Comparison of ENCODE assay signal across 18 cellular contexts in the genomic region with DNA sequence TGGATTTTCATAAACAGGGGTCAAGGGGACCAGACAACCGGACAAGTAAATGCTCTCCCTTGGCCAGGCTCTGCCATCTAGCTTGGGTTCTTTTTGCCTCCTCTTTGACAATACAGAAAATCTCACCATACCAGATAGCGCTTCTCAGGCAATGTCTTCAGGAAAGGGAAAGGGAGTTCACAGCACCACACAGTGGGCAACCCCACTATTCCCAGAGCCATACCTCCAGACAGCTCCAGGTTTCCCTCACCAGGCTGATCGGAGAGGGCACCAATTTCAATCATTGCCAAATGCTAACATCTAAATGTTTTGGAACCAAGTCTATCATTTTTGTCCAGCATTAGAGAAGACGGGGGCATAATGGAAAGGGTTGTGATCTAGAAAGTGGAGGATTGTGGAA. TPM values are rescaled to one million over a fixed set of nuclear protein-coding genes. Genes with fewer than 3 reads are reported as not detected.
DNase-seq lines count a peak whose midpoint lies in the region; ATAC-seq and TF ChIP-seq lines count a peak whose summit lies in the region.
"Had no signal": no experiment of that assay in that cellular context is flagged by ENCODE, and none has a peak within 500 bp of the region (broad histone marks: within the 10 kb centered on the region; RNA-seq: fewer than 3 reads in every experiment).

No MANE protein-coding gene starts in this region.

- H4K20me1 ChIP-seq in HCT116 (ENCODE audit: insufficient read depth) (no peaks in the 10 kb centered on the region), osteoblast (ENCODE audit: insufficient read depth, low read length) (no peaks in the 10 kb centered on the region)
- H4K20me1 ChIP-seq: BLaER1 had no signal

- no peaks in the 10 kb centered on the region for H3K27me3 ChIP-seq in HCT116 (ENCODE audit: insufficient read depth, low read length)
- H3K27me3 ChIP-seq in brain microvascular endothelial cell (replicated peaks), result no peaks in the 10 kb centered on the region
- H3K27me3 ChIP-seq in osteoblast (ENCODE audit: insufficient read depth, low read length), result no peaks in the 10 kb centered on the region
- no peaks in the 10 kb centered on the region for H3K27me3 ChIP-seq in prostate gland (replicated peaks; ENCODE audit: insufficient read depth)
- H3K27me3 ChIP-seq: BLaER1 had no signal

- TF ChIP-seq RAD21 in HCT116 (IDR thresholded peaks at IDR 0.05; ENCODE audit: low read depth), result peak; percentile 16; the same call in 1 of the 2 replicates

- no TSS peak for BruUV-seq in HCT116 (replicated peaks; lab: Mats Ljungman, UMichigan)

- H3K36me3 ChIP-seq in HCT116 (ENCODE audit: control insufficient read depth in 1 of 2, insufficient read depth in 2 of 2, low read length in 2 of 2) (no peaks in the 10 kb centered on the region), brain microvascular endothelial cell (replicated peaks) (no peaks in the 10 kb centered on the region), osteoblast (ENCODE audit: insufficient read depth, low read length) (no peaks in the 10 kb centered on the region), prostate gland (no peaks in the 10 kb centered on the region)
- H3K36me3 ChIP-seq: BLaER1, HAP-1 had no signal

- POLR2A ChIA-PET in HCT116 (lab: Charles Lee), result no interaction called here

- in situ Hi-C loops in brain microvascular endothelial cell (cut with HindIII; ENCODE audit: low pct_ligation_motif_present, low sequenced_read_pairs), result no loop called here

- RAD21 ChIA-PET in HCT116 (lab: Charles Lee; ENCODE audit: low non-redundant PET in 1 of 2, low total read pairs in 2 of 2, uncharacterized antibody in 2 of 2, unreplicated experiment in 2 of 2), result no interaction called here

- H3K27ac ChIP-seq in HCT116 (ENCODE audit: low read depth, low read length), result no peak overlapping the region
- H3K27ac ChIP-seq in brain microvascular endothelial cell, result no peak overlapping the region
- H3K27ac ChIP-seq in osteoblast (ENCODE audit: low read depth, low read length), result no peak overlapping the region
- no peak overlapping the region for H3K27ac ChIP-seq in prostate gland
- H3K27ac ChIP-seq: BLaER1 had no signal

- H3K4me1 ChIP-seq in HCT116 (ENCODE audit: control insufficient read depth in 1 of 2, insufficient read depth in 2 of 2, low read length in 2 of 2) (no peaks in the 10 kb centered on the region), osteoblast (ENCODE audit: insufficient read depth, low read length) (peaks cover 17% of the 10 kb centered on the region), prostate gland (replicated peaks) (no peaks in the 10 kb centered on the region)
- H3K4me1 ChIP-seq: BLaER1, HAP-1 had no signal

- H3K79me2 ChIP-seq in HCT116 (ENCODE audit: insufficient read depth, low read length) (no peaks in the 10 kb centered on the region), osteoblast (ENCODE audit: insufficient read depth, low read length) (no peaks in the 10 kb centered on the region)

- H3K4me2 ChIP-seq in HCT116 (ENCODE audit: low read length), result no peak overlapping the region
- no peak overlapping the region for H3K4me2 ChIP-seq in osteoblast (ENCODE audit: insufficient read depth, low read length)
- H3K4me2 ChIP-seq: BLaER1 had no signal

- 96% methylated on average over 4 of the region's 4 CpGs for WGBS in prostate gland

- no peak for DNase-seq in HCT116 (ENCODE audit: low read depth, low spot score)
- DNase-seq in RPMI7951 (ENCODE audit: low read depth), result peak; percentile 39
- DNase-seq in brain microvascular endothelial cell, result no peak
- no peak for DNase-seq in osteoblast (ENCODE audit: insufficient read length, low spot score, missing footprints)
- DNase-seq in AG08395 (ENCODE audit: low spot score), result no peak
- DNase-seq in prostate gland (ENCODE audit: low spot score), result no peak
- no peak for DNase-seq in germinal center (ENCODE audit: low spot score)
- DNase-seq: CD4-positive, alpha-beta T cell; COR-L47; DMS79; IMR-90; NCI-H187; NCI-H446 treated with DMSO at 0.1 percent for 48 hours; NCI-H69 had no signal

- TF ChIP-seq CTCF in HCT116 (IDR thresholded peaks at IDR 0.05 in 2 of 3, conservative IDR thresholded peaks at IDR 0.05 in 1 of 3; ENCODE audit: borderline replicate concordance in 1 of 3, insufficient read depth in 1 of 3, low read depth in 2 of 3, low read length in 2 of 3), result no peak
- peak; percentile 15 for TF ChIP-seq CTCF in brain microvascular endothelial cell (IDR thresholded peaks at IDR 0.05; ENCODE audit: low read depth, low read length, missing control alignments)
- TF ChIP-seq CTCF in osteoblast (IDR thresholded peaks at IDR 0.05; ENCODE audit: extremely low read depth, low read depth, low read length), result peak; percentile 17
- no peak for TF ChIP-seq CTCF in prostate gland (IDR thresholded peaks at IDR 0.05)

- ATAC-seq in HCT116, result no peak
- ATAC-seq: Panc1 had no signal

- no peaks in the 10 kb centered on the region for H3K9me2 ChIP-seq in HCT116 (ENCODE audit: insufficient read depth)

- CTCF ChIA-PET in HCT116 (lab: Charles Lee), result no interaction called here

- no peak overlapping the region for H2AFZ ChIP-seq in HCT116 (ENCODE audit: low read depth, low read length, poor library complexity, severe bottlenecking)
- no peak overlapping the region for H2AFZ ChIP-seq in osteoblast (ENCODE audit: low read length)

- TF ChIP-seq POLR2A in HCT116 (IDR thresholded peaks at IDR 0.05; ENCODE audit: borderline replicate concordance, extremely low read depth, insufficient read depth, insufficient read length), result no peak
- no peak for TF ChIP-seq POLR2A in prostate gland (IDR thresholded peaks at IDR 0.05)

- H3K4me3 ChIP-seq in HCT116 (replicated peaks in 1 of 2; ENCODE audit: low read depth in 1 of 2, low read length in 2 of 2), result no peak overlapping the region
- no peak overlapping the region for H3K4me3 ChIP-seq in brain microvascular endothelial cell (ENCODE audit: low read depth, low read length)
- no peak overlapping the region for H3K4me3 ChIP-seq in osteoblast (ENCODE audit: insufficient read depth, low read length)
- H3K4me3 ChIP-seq in prostate gland, result no peak overlapping the region
- H3K4me3 ChIP-seq: BLaER1, HAP-1 had no signal

- no peaks in the 10 kb centered on the region for H3K9me3 ChIP-seq in HCT116 (ENCODE audit: control insufficient read depth in 1 of 2, insufficient read depth in 1 of 2, low read depth in 1 of 2, low read length in 2 of 2)
- H3K9me3 ChIP-seq in osteoblast (ENCODE audit: low read depth, low read length), result no peaks in the 10 kb centered on the region
- H3K9me3 ChIP-seq in prostate gland, result no peaks in the 10 kb centered on the region
- H3K9me3 ChIP-seq: BLaER1, HAP-1 had no signal

- no peak overlapping the region for H3K9ac ChIP-seq in HCT116 (ENCODE audit: low read length)
- H3K9ac ChIP-seq: BLaER1 had no signal

- intact Hi-C loops in HCT116 (cut with micrococcal nuclease), result no loop called here
- intact Hi-C loops in prostate gland (cut with DNase I), result no loop called here

TF ChIP-seq in HCT116, 20 proteins besides CTCF, POLR2A, EP300 and RAD21:
- TF ChIP-seq SRF (IDR thresholded peaks at IDR 0.05; ENCODE audit: low read depth) (no peak), FOSL1 (IDR thresholded peaks at IDR 0.05; ENCODE audit: low read depth) (no peak), EZH2phosphoT487 (IDR thresholded peaks at IDR 0.05; ENCODE audit: borderline replicate concordance) (no peak), SIN3A (IDR thresholded peaks at IDR 0.05; ENCODE audit: low read depth) (no peak), POLR2AphosphoS5 (IDR thresholded peaks at IDR 0.05; ENCODE audit: low read depth, low read length) (no peak)
- TF ChIP-seq, protein P1, sequence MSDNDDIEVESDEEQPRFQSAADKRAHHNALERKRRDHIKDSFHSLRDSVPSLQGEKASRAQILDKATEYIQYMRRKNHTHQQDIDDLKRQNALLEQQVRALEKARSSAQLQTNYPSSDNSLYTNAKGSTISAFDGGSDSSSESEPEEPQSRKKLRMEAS (IDR thresholded peaks at IDR 0.05), result no peak

RNA-seq across cellular contexts. Expression of a gene that starts 28.1 kb away (rescaled TPM):
- total RNA-seq in HCT116 (2021; ENCODE audit: unreplicated experiment), result 6.6 TPM
- 1.5 and 2.1 TPM in 2 replicates for polyA plus RNA-seq in HCT116 (2012)
- 0.12 and 0.29 TPM in 2 replicates for total RNA-seq in RPMI7951 (2014; rRNA removed; shearing (Covaris generic))
- 9.0 and 13.3 TPM in 2 replicates for total RNA-seq in osteoblast
- total RNA-seq in prostate gland, result 10 to 100 TPM in 1 of 2 donors, 1 to 10 TPM in 1; 7.9 to 20.8 TPM
- total RNA-seq: A673; CD4-positive, alpha-beta T cell had no signal

Comparison
In these comparisons a context has a peak if more than half of its experiments do, and no peak if none do; other contexts are left out.
1. CTCF ChIP-seq: peak in brain microvascular endothelial cell (single experiment) and osteoblast (single experiment); none in HCT116 (0 of 3) and prostate gland (0 of 4).